ENCODE assay signal across 11 cellular contexts in the genomic region with DNA sequence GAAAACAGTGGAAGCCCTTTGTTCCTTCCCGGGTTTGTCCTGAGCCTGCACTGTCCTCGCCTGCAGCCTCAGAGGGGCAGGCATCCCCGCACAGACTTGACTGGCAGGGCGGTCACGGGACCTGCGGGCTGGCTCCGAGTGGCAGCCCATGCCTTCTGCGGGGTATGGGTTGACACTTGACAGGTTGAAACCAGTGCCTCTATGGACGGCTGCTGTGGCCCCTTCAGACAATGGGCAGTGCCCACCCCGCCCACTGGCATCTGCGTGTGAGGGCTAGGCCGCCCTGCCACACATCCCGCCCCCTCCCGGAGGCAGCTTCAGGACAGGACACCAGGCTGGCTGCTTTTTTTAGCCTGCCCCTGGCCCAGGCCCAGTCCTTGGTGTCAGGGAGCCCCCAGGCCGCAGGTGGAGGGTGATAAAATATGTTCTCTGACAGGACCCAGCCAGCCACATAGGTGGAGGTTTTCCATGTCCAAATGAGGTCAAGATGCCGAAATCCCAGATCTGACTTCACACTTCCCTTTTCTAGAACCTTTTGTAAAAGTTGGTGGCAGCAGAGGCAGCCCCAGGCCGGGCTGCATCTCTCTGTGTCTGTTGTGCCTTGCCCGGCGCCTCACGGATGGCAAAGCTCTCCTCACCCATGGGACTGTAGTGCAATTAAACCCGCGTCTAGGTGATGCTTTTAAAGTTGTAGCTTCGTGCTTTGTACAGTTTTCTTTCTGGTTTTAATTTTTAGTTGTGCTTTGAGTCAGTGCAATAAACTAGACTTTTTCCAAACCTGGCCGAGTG. TPM values are rescaled to one million over a fixed set of nuclear protein-coding genes. Genes with fewer than 3 reads are reported as not detected.
DNase-seq lines count a peak whose midpoint lies in the region; ATAC-seq and TF ChIP-seq lines count a peak whose summit lies in the region.
"Had no signal": no experiment of that assay in that cellular context is flagged by ENCODE, and none has a peak within 500 bp of the region (broad histone marks: within the 10 kb centered on the region; RNA-seq: fewer than 3 reads in every experiment).

No MANE protein-coding gene starts in this region.

- H3K27me3 Mint-ChIP-seq in activated naive CD4-positive, alpha-beta T cell treated with anti-CD3 and anti-CD28 coated beads, Interleukin-2, amount 10 ng/mL, durations not matched to agents 7 days and 5 days: no peaks in the 10 kb centered on the region
- H3K27me3 Mint-ChIP-seq in neural crest cell (ENCODE audit: low read depth): no peaks in the 10 kb centered on the region

- H3K4me2 ChIP-seq in fibroblast of lung (ENCODE audit: extremely low read depth, insufficient read depth, low read length): no peak overlapping the region

- H3K9me3 Mint-ChIP-seq in activated naive CD4-positive, alpha-beta T cell treated with anti-CD3 and anti-CD28 coated beads, Interleukin-2, amount 50 U/mL, for 72 hours: no peaks in the 10 kb centered on the region
- H3K9me3 Mint-ChIP-seq in activated naive CD4-positive, alpha-beta T cell treated with anti-CD3 and anti-CD28 coated beads, Interleukin-2, amount 10 ng/mL, durations not matched to agents 7 days and 5 days: no peaks in the 10 kb centered on the region
- no peaks in the 10 kb centered on the region for H3K9me3 Mint-ChIP-seq in neural crest cell

- H3K36me3 Mint-ChIP-seq in activated naive CD4-positive, alpha-beta T cell treated with anti-CD3 and anti-CD28 coated beads, Interleukin-2, amount 50 U/mL, for 72 hours: no peaks in the 10 kb centered on the region
- H3K36me3 Mint-ChIP-seq in activated naive CD4-positive, alpha-beta T cell treated with anti-CD3 and anti-CD28 coated beads, Interleukin-2, amount 10 ng/mL, durations not matched to agents 7 days and 5 days: peaks cover 1% of the 10 kb centered on the region
- H3K36me3 Mint-ChIP-seq in neural crest cell (ENCODE audit: low read depth): peaks cover 3% of the 10 kb centered on the region

- no peak for DNase-seq in activated naive CD4-positive, alpha-beta T cell treated with anti-CD3 and anti-CD28 coated beads, Interleukin-2, amount 50 U/mL, for 72 hours (ENCODE audit: low spot score in 2 of 2)
- DNase-seq in activated naive CD4-positive, alpha-beta T cell treated with anti-CD3 and anti-CD28 coated beads, Interleukin-2, amount 10 ng/mL, durations not matched to agents 7 days and 5 days: no peak
- DNase-seq in fibroblast of lung (ENCODE audit: low read depth in 2 of 2): no peak
- no peak for DNase-seq in neural crest cell (ENCODE audit: low read depth, low spot score)
- DNase-seq in NCI-H524 treated with DMSO at 0.1 percent for 48 hours (lab: John Stamatoyannopoulos, UW): no peak
- DNase-seq in left lobe of liver (ENCODE audit: low spot score): no peak
- no peak for DNase-seq in NCI-H510A (lab: John Stamatoyannopoulos, UW)
- DNase-seq: NCI-H1092 treated with DMSO at 0.1 percent for 48 hours, NCI-H82, SW 1271 had no signal

- no peak overlapping the region for H3K4me3 Mint-ChIP-seq in activated naive CD4-positive, alpha-beta T cell treated with anti-CD3 and anti-CD28 coated beads, Interleukin-2, amount 10 ng/mL, durations not matched to agents 7 days and 5 days
- H3K4me3 Mint-ChIP-seq in neural crest cell: no peak overlapping the region

- H3K79me2 ChIP-seq in fibroblast of lung (ENCODE audit: control insufficient read depth, insufficient read depth, low read length): no peaks in the 10 kb centered on the region

- H3K4me1 Mint-ChIP-seq in activated naive CD4-positive, alpha-beta T cell treated with anti-CD3 and anti-CD28 coated beads, Interleukin-2, amount 10 ng/mL, durations not matched to agents 7 days and 5 days: peaks cover 10% of the 10 kb centered on the region
- H3K4me1 Mint-ChIP-seq in neural crest cell: peaks cover 6% of the 10 kb centered on the region

- H3K27ac Mint-ChIP-seq in activated naive CD4-positive, alpha-beta T cell treated with anti-CD3 and anti-CD28 coated beads, Interleukin-2, amount 50 U/mL, for 72 hours: peak overlapping the region; percentile 12 to 36
- H3K27ac Mint-ChIP-seq in activated naive CD4-positive, alpha-beta T cell treated with anti-CD3 and anti-CD28 coated beads, Interleukin-2, amount 10 ng/mL, durations not matched to agents 7 days and 5 days: no peak overlapping the region
- H3K27ac Mint-ChIP-seq in neural crest cell (ENCODE audit: unreplicated experiment): peak overlapping the region; percentile 81

- H2AFZ ChIP-seq in fibroblast of lung (ENCODE audit: low read length): no peak overlapping the region

- H4K20me1 ChIP-seq in fibroblast of lung (ENCODE audit: control insufficient read depth, extremely low read depth, insufficient read depth, low read length): no peaks in the 10 kb centered on the region

- H3K27ac ChIP-seq in fibroblast of lung (ENCODE audit: insufficient read depth, low read length): peak overlapping the region; percentile 85
- H3K27ac ChIP-seq in urinary bladder (ENCODE audit: low read depth): peak overlapping the region; percentile 72

- 86% methylated on average over 24 of the region's 24 CpGs for WGBS in urinary bladder

- no peak overlapping the region for H3K4me3 ChIP-seq in fibroblast of lung (replicated peaks in 1 of 4; ENCODE audit: control extremely low read depth in 1 of 4, insufficient read depth in 1 of 4, low read depth in 3 of 4, low read length in 4 of 4)
- H3K4me3 ChIP-seq in urinary bladder (ENCODE audit: low read depth, low read length): no peak overlapping the region

- H3K9ac ChIP-seq in fibroblast of lung (ENCODE audit: insufficient read depth, low read length): no peak overlapping the region

- H3K4me1 ChIP-seq in fibroblast of lung (ENCODE audit: control insufficient read depth, extremely low read depth, insufficient read depth, low read length) (no peaks in the 10 kb centered on the region), urinary bladder (ENCODE audit: insufficient read depth) (no peaks in the 10 kb centered on the region)

- TF ChIP-seq CTCF in fibroblast of lung (conservative IDR thresholded peaks at IDR 0.05 in 1 of 2, IDR thresholded peaks at IDR 0.05 in 1 of 2; ENCODE audit: low read depth in 1 of 2, low read length in 2 of 2): no peak
- no peak for TF ChIP-seq CTCF in neural crest cell (conservative IDR thresholded peaks at IDR 0.05)

- no peaks in the 10 kb centered on the region for H3K27me3 ChIP-seq in fibroblast of lung (ENCODE audit: control insufficient read depth, insufficient read depth, low read length)

- CTCF ChIA-PET in activated naive CD4-positive, alpha-beta T cell treated with anti-CD3 and anti-CD28 coated beads, Interleukin-2, amount 10 ng/mL, durations not matched to agents 7 days and 5 days (lab: Charles Lee): interaction anchor here (0.7 to 2.7 kb wide), 5 partner anchors 10 to 61 kb away, joined by 3 to 10 read pairs (median 4); a partner anchor contains a TSS

- no peaks in the 10 kb centered on the region for H3K9me3 ChIP-seq in fibroblast of lung (ENCODE audit: control insufficient read depth, insufficient read depth, low read depth, low read length)

- H3K36me3 ChIP-seq in fibroblast of lung (ENCODE audit: control insufficient read depth, insufficient read depth, low read length) (peaks cover 6% of the 10 kb centered on the region), urinary bladder (ENCODE audit: insufficient read depth) (no peaks in the 10 kb centered on the region)

- no peak for ATAC-seq in activated naive CD4-positive, alpha-beta T cell treated with anti-CD3 and anti-CD28 coated beads, Interleukin-2, amount 50 U/mL, for 72 hours
- no peak for ATAC-seq in left lobe of liver

RNA-seq across cellular contexts. Expression of a gene that starts 10.0 kb away (rescaled TPM):
- 10 to 100 TPM in 1 of 2 donors, 1 to 10 TPM in 1; 5.2 to 15.8 TPM for total RNA-seq in activated naive CD4-positive, alpha-beta T cell treated with anti-CD3 and anti-CD28 coated beads, Interleukin-2, amount 50 U/mL, for 72 hours
- total RNA-seq in fibroblast of lung: 13.6 and 22.0 TPM in 2 replicates
- 2.7 and 4.4 TPM in 2 replicates for polyA plus RNA-seq in fibroblast of lung
- polyA plus RNA-seq in fibroblast of lung (2012): 7.1 and 14.8 TPM in 2 replicates
- 2.6 and 4.1 TPM in 2 replicates for polyA minus RNA-seq in fibroblast of lung (ENCODE audit: low replicate concordance)
- total RNA-seq in neural crest cell: 33.2 and 40.0 TPM in 2 replicates
- total RNA-seq in urinary bladder: 4.3 TPM
- 13.5 TPM for polyA plus RNA-seq in urinary bladder
- 14.5 TPM for total RNA-seq in left lobe of liver
